ENCODE assay signal across 25 cellular contexts in the genomic region with DNA sequence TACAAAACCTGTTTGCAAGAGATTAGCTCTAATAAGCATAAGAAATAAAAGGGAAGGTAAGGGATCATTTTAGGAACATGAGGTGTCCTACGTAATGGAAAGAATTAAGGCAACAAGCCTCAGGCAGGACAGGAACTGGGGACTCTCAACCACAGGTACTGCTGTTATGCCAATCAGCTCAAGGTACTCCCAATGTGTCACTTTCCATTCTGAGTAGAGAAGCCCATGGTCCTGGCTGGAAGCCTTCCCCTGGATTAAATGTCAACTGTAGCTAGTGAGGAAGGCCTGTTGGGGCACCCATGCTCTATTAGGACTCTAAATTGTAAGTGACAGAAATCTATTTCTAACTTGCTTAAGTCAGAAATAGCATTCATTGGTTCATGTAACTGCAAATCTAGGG.
"Had no signal": no experiment of that assay in that cellular context is flagged by ENCODE, and none has a peak within 500 bp of the region (broad histone marks: within the 10 kb centered on the region; RNA-seq: fewer than 3 reads in every experiment).

No MANE protein-coding gene starts in this region.

- H3K4me3 Mint-ChIP-seq: activated CD8-positive, alpha-beta T cell treated with anti-CD3 and anti-CD28 coated beads for 36 hours; activated T-cell treated with anti-CD3 and anti-CD28 coated beads, Interleukin-2, amount 50 U/mL, for 4 hours; effector memory CD8-positive, alpha-beta T cell; nephron; WTC11 had no signal

- H3K36me3 Mint-ChIP-seq: activated naive CD4-positive, alpha-beta T cell treated with anti-CD3 and anti-CD28 coated beads, Interleukin-2, amount 50 U/mL, for 72 hours had no signal

- H3K27me3 ChIP-seq: right lobe of liver, suprapubic skin, tibial nerve had no signal

- H3K27ac ChIP-seq: coronary artery, right lobe of liver, suprapubic skin, tibial nerve had no signal

- H3K27ac Mint-ChIP-seq: activated CD8-positive, alpha-beta T cell treated with anti-CD3 and anti-CD28 coated beads for 36 hours; activated T-helper 2 cell treated with anti-CD3 and anti-CD28 coated beads, Interferon-gamma antibody, Interleukin-2, Interleukin-4, amounts not matched to agents 10 μg/mL and 5 μg/mL and 100 μg/mL, durations not matched to agents 14 hours and 24 hours and 36 hours; effector memory CD8-positive, alpha-beta T cell; nephron; WTC11 had no signal

- H3K4me1 Mint-ChIP-seq: nephron, WTC11 had no signal

- H3K4me3 ChIP-seq: coronary artery, lung, right lobe of liver, suprapubic skin, tibial nerve had no signal

- ATAC-seq: activated CD8-positive, alpha-beta T cell treated with anti-CD3 and anti-CD28 coated beads for 36 hours; activated naive CD4-positive, alpha-beta T cell treated with anti-CD3 and anti-CD28 coated beads, Interleukin-2, amount 50 U/mL, for 72 hours; activated T-cell treated with anti-CD3 and anti-CD28 coated beads, Interleukin-2, amount 50 U/mL, for 4 hours; effector memory CD8-positive, alpha-beta T cell; left lobe of liver; right lobe of liver; WTC11 had no signal

- H3K9me3 ChIP-seq: right lobe of liver, suprapubic skin, tibial nerve had no signal

- DNase-seq: activated CD4-positive, alpha-beta T cell treated with anti-CD3 and anti-CD28 coated beads, Interleukin-2, amount 50 U/mL, for 1 hour; activated CD8-positive, alpha-beta T cell treated with anti-CD3 and anti-CD28 coated beads for 36 hours; activated naive CD4-positive, alpha-beta T cell; activated T-cell treated with anti-CD3 and anti-CD28 coated beads, Interleukin-2, amount 50 U/mL, for 4 hours; anterior cingulate cortex; effector memory CD8-positive, alpha-beta T cell; erythroblast; head of caudate nucleus; mesendoderm; right lobe of liver; small intestine; stimulated activated CD4-positive, alpha-beta T cell treated with anti-CD3 and anti-CD28 coated beads, Interleukin-1b, Interleukin-23, amount 100 ng/mL, for 48 hours; stimulated activated CD4-positive, alpha-beta T cell treated with anti-CD3 and anti-CD28 coated beads, Interleukin-4, amount 100 ng/mL, for 4 hours; stimulated activated CD8-positive, alpha-beta memory T cell treated with anti-CD3 and anti-CD28 coated beads, Interleukin-4, amount 100 ng/mL, for 48 hours; stimulated activated naive CD4-positive, alpha-beta T cell; T-helper 2 cell had no signal

- H3K9me3 Mint-ChIP-seq: activated CD8-positive, alpha-beta T cell treated with anti-CD3 and anti-CD28 coated beads for 36 hours; activated naive CD4-positive, alpha-beta T cell treated with anti-CD3 and anti-CD28 coated beads, Interleukin-2, amount 50 U/mL, for 72 hours; activated T-cell treated with anti-CD3 and anti-CD28 coated beads, Interleukin-2, amount 50 U/mL, for 4 hours; activated T-helper 2 cell treated with anti-CD3 and anti-CD28 coated beads, Interferon-gamma antibody, Interleukin-2, Interleukin-4, amounts not matched to agents 10 μg/mL and 5 μg/mL and 100 μg/mL, durations not matched to agents 14 hours and 24 hours and 36 hours; effector memory CD8-positive, alpha-beta T cell; nephron; WTC11 had no signal

- H3K4me1 ChIP-seq: right lobe of liver, suprapubic skin, tibial nerve had no signal

- H3K27me3 Mint-ChIP-seq: activated CD8-positive, alpha-beta T cell treated with anti-CD3 and anti-CD28 coated beads for 36 hours; effector memory CD8-positive, alpha-beta T cell had no signal
